ENCODE assay signal across 15 cellular contexts in genomic region chr7:17239683-17240521, GRCh38. TPM values are rescaled to one million over a fixed set of nuclear protein-coding genes. Genes with fewer than 3 reads are reported as not detected.
DNase-seq lines count a peak whose midpoint lies in the region; ATAC-seq, FAIRE-seq and TF ChIP-seq lines count a peak whose summit lies in the region.
"Had no signal": no experiment of that assay in that cellular context is flagged by ENCODE, and none has a peak within 500 bp of the region (broad histone marks: within the 10 kb centered on the region; RNA-seq: fewer than 3 reads in every experiment).

No MANE protein-coding gene starts in this region.

- no peaks in the 10 kb centered on the region for H3K9me3 ChIP-seq in keratinocyte (ENCODE audit: control insufficient read depth, low read depth, low read length)
- no peaks in the 10 kb centered on the region for H3K9me3 ChIP-seq in adrenal gland (replicated peaks in 1 of 3)
- H3K9me3 ChIP-seq in OCI-LY7 (ENCODE audit: low read length) = no peaks in the 10 kb centered on the region
- H3K9me3 ChIP-seq: esophagus squamous epithelium had no signal

- H3K4me3 ChIP-seq in keratinocyte (ENCODE audit: control insufficient read depth in 2 of 3, extremely low read depth in 1 of 3, insufficient read depth in 2 of 3, low read depth in 1 of 3, low read length in 3 of 3) (no peak overlapping the region), adrenal gland (no peak overlapping the region), OCI-LY7 (ENCODE audit: low read depth, low read length, poor library complexity, severe bottlenecking) (no peak overlapping the region)
- H3K4me3 ChIP-seq: esophagus squamous epithelium had no signal

- TF ChIP-seq POLR2A in adrenal gland (IDR thresholded peaks at IDR 0.05) = no peak

- H3K9me3 Mint-ChIP-seq in activated T-cell treated with anti-CD3 and anti-CD28 coated beads, Interleukin-2, amount 50 U/mL, for 72 hours = peaks cover 0 to 4% of the 10 kb centered on the region in 2 donors

- H4K20me1 ChIP-seq in keratinocyte (ENCODE audit: control insufficient read depth, extremely low read depth, insufficient read depth, low read length) (no peaks in the 10 kb centered on the region), OCI-LY7 (ENCODE audit: insufficient read depth, low read length) (no peaks in the 10 kb centered on the region)

- peaks cover 23% of the 10 kb centered on the region for H3K4me1 ChIP-seq in keratinocyte (ENCODE audit: control insufficient read depth, extremely low read depth, insufficient read depth, low read length)
- H3K4me1 ChIP-seq in adrenal gland (replicated peaks in 1 of 2) = peaks cover 14% of the 10 kb centered on the region in 2 donors
- no peaks in the 10 kb centered on the region for H3K4me1 ChIP-seq in OCI-LY7 (ENCODE audit: insufficient read depth, low read length, poor library complexity, severe bottlenecking)

- H3K9me2 ChIP-seq in OCI-LY7 (ENCODE audit: insufficient read depth, low read length) = no peaks in the 10 kb centered on the region

- ATAC-seq in left ventricle myocardium superior (peak; percentile 30), Right ventricle myocardium inferior (no peak), HG03565 (IDR thresholded peaks at IDR 0.05; ENCODE audit: unreplicated experiment) (no peak)
- no peak for ATAC-seq in activated T-cell treated with anti-CD3 and anti-CD28 coated beads, Interleukin-2, amount 50 U/mL, for 72 hours (replicated peaks in 1 of 2)

- POLR2A ChIA-PET in OCI-LY7 (lab: Charles Lee) = interaction anchor here (0.8 kb wide), 1 partner anchor 12 kb away, joined by 3 read pairs; no protein-coding TSS in a partner anchor

- no peaks in the 10 kb centered on the region for H3K27me3 Mint-ChIP-seq in activated T-cell treated with anti-CD3 and anti-CD28 coated beads, Interleukin-2, amount 50 U/mL, for 72 hours (ENCODE audit: low read depth)

- dilution Hi-C loops in keratinocyte (cut with MboI; ENCODE audit: extremely low pct_ligation_motif_present, low sequenced_read_pairs) = no loop called here

- H3K4me2 ChIP-seq in keratinocyte (ENCODE audit: control insufficient read depth, extremely low read depth, insufficient read depth, low read depth, low read length) (peak overlapping the region; percentile 45), OCI-LY7 (ENCODE audit: low read length) (no peak overlapping the region)

- TF ChIP-seq CTCF in keratinocyte (optimal IDR thresholded peaks at IDR 0.05 in 1 of 3, IDR thresholded peaks at IDR 0.05 in 1 of 3, conservative IDR thresholded peaks at IDR 0.05 in 1 of 3; ENCODE audit: extremely low read depth in 1 of 3, insufficient read depth in 2 of 3, low read length in 3 of 3) = no peak
- TF ChIP-seq CTCF in adrenal gland (IDR thresholded peaks at IDR 0.05) = no peak
- no peak for TF ChIP-seq CTCF in OCI-LY7 (conservative IDR thresholded peaks at IDR 0.05; ENCODE audit: low read length)

- H3K27me3 ChIP-seq in keratinocyte (ENCODE audit: control insufficient read depth, extremely low read depth, insufficient read depth, low read length) (no peaks in the 10 kb centered on the region), adrenal gland (no peaks in the 10 kb centered on the region)
- H3K27me3 ChIP-seq: esophagus squamous epithelium had no signal

- FAIRE-seq in keratinocyte (lab: Jason Lieb, UNC) = peak; percentile 9

- H2AFZ ChIP-seq in keratinocyte (ENCODE audit: control insufficient read depth, low read length) (no peak overlapping the region), OCI-LY7 (ENCODE audit: low read length) (no peak overlapping the region)

- H3K4me3 Mint-ChIP-seq in activated T-cell treated with anti-CD3 and anti-CD28 coated beads, Interleukin-2, amount 50 U/mL, for 72 hours = no peak overlapping the region

- CTCF ChIA-PET in OCI-LY7 (lab: Charles Lee; ENCODE audit: unreplicated experiment) = no interaction called here

- 58 to 72% (median 62%) methylated on average over 7 of the region's 7 CpGs for WGBS in adrenal gland, 4 donors

- H3K36me3 ChIP-seq in keratinocyte (ENCODE audit: control insufficient read depth in 2 of 2, extremely low read depth in 1 of 2, insufficient read depth in 2 of 2, low read length in 2 of 2) = no peaks in the 10 kb centered on the region
- H3K36me3 ChIP-seq in adrenal gland (replicated peaks in 1 of 2) = no peaks in the 10 kb centered on the region
- H3K36me3 ChIP-seq in OCI-LY7 (ENCODE audit: insufficient read depth, low read length) = no peaks in the 10 kb centered on the region
- H3K36me3 ChIP-seq: esophagus squamous epithelium had no signal

- intact Hi-C loops in left ventricle myocardium superior (cut with micrococcal nuclease) (no loop called here), Right ventricle myocardium inferior (cut with DNase I) (no loop called here), adrenal gland (cut with DNase I) (no loop called here), OCI-LY7 (cut with micrococcal nuclease; ENCODE audit: unreplicated experiment) (no loop called here)

- peaks cover 28% of the 10 kb centered on the region for H3K4me1 Mint-ChIP-seq in activated T-cell treated with anti-CD3 and anti-CD28 coated beads, Interleukin-2, amount 50 U/mL, for 72 hours (ENCODE audit: low read depth)

- no peak overlapping the region for H3K27ac ChIP-seq in keratinocyte (ENCODE audit: control insufficient read depth, insufficient read depth, low read length)
- peak overlapping the region in 1 of 5 donors; percentile 5 for H3K27ac ChIP-seq in adrenal gland
- no peak overlapping the region for H3K27ac ChIP-seq in OCI-LY7 (ENCODE audit: low read depth, low read length, poor library complexity, severe bottlenecking)
- H3K27ac ChIP-seq: esophagus squamous epithelium had no signal

- no peak for DNase-seq in left ventricle myocardium superior
- no peak for DNase-seq in Right ventricle myocardium inferior (ENCODE audit: missing footprints)
- peak; percentile 86 for DNase-seq in amniotic epithelial cell (ENCODE audit: low read depth)
- no peak for DNase-seq in keratinocyte (ENCODE audit: low read depth, low spot score)
- no peak for DNase-seq in activated T-cell treated with anti-CD3 and anti-CD28 coated beads, Interleukin-2, amount 50 U/mL, for 72 hours
- no peak for DNase-seq in adrenal gland
- no peak for DNase-seq in OCI-LY7 (ENCODE audit: low spot score)
- DNase-seq: caudate nucleus; esophagus squamous epithelium; left cardiac atrium; NCI-H2107; occipital lobe; stimulated activated CD4-positive, alpha-beta T cell treated with anti-CD3 and anti-CD28 coated beads, Interleukin-2, amount 100 ng/mL, for 48 hours had no signal

- H3K36me3 Mint-ChIP-seq in activated T-cell treated with anti-CD3 and anti-CD28 coated beads, Interleukin-2, amount 50 U/mL, for 72 hours (ENCODE audit: insufficient read depth in 2 of 2) = peaks cover 9% of the 10 kb centered on the region in 2 donors

- no peak overlapping the region for H3K9ac ChIP-seq in keratinocyte (ENCODE audit: control insufficient read depth, extremely low read depth, insufficient read depth, low read length)

- H3K27ac Mint-ChIP-seq in activated T-cell treated with anti-CD3 and anti-CD28 coated beads, Interleukin-2, amount 50 U/mL, for 72 hours = no peak overlapping the region

- no peaks in the 10 kb centered on the region for H3K9me1 ChIP-seq in keratinocyte (ENCODE audit: control insufficient read depth, extremely low read depth, insufficient read depth, low read length)

- BruUV-seq in OCI-LY7 (replicated peaks; lab: Mats Ljungman, UMichigan) = no TSS peak

- H3K79me2 ChIP-seq in keratinocyte (ENCODE audit: control insufficient read depth, insufficient read depth, low read length) (no peaks in the 10 kb centered on the region), OCI-LY7 (ENCODE audit: insufficient read depth, low read depth, low read length) (no peaks in the 10 kb centered on the region)

RNA-seq across cellular contexts. Expression of gene AHR, which starts 58.5 kb away (rescaled TPM):
- total RNA-seq in left ventricle myocardium superior (37.9 TPM), Right ventricle myocardium inferior (29.6 TPM), adrenal gland (100 to 1,000 TPM in 5 of 8 donors, 10 to 100 TPM in 3; 32.3 to 161 (median 101) TPM), OCI-LY7 (2022) (not detected in 2 replicates)
- polyA plus RNA-seq in keratinocyte (7.7 to 19.4 TPM (median 13.4 TPM) in 3 replicates), adrenal gland (10 to 100 TPM in 2 of 3 donors, 1 to 10 TPM in 1; 7.8 to 17.2 (median 12.2) TPM)
- polyA plus RNA-seq in keratinocyte (2011; ENCODE audit: low read depth) = 21.0 TPM
- polyA plus RNA-seq in keratinocyte (2011; cell fraction: cytosol; rRNA removed) = 10.3 and 22.8 TPM in 2 replicates
- 32.8 and 37.0 TPM in 2 replicates for polyA plus RNA-seq in keratinocyte (2011; cell fraction: nucleus; rRNA removed)
- polyA plus RNA-seq in keratinocyte (2012; ENCODE audit: low replicate concordance) = 22.8 and 26.4 TPM in 2 replicates
- 13.9 to 50.5 TPM (median 20.1 TPM) in 3 replicates for polyA minus RNA-seq in keratinocyte
- polyA minus RNA-seq in keratinocyte (2011; cell fraction: cytosol; rRNA and poly(A)+ RNA removed) = 22.3 TPM
- 41.2 and 94.2 TPM in 2 replicates for polyA minus RNA-seq in keratinocyte (2011; cell fraction: nucleus; rRNA and poly(A)+ RNA removed)
- total RNA-seq in activated T-cell treated with anti-CD3 and anti-CD28 coated beads, Interleukin-2, amount 50 U/mL, for 72 hours = 10 to 100 TPM; 36.4 to 42.8 TPM
- total RNA-seq in OCI-LY7 (2014; rRNA removed; shearing (Covaris generic)) = not detected in 2 replicates
- total RNA-seq: G401 had no signal

Comparison
In these comparisons a context has a peak if more than half of its experiments do, and no peak if none do; other contexts are left out.
1. RNA of gene AHR, which starts 58.5 kb away (total RNA-seq): 32.3 to 161 TPM in adrenal gland, 36.4 to 42.8 TPM in activated T-cell treated with anti-CD3 and anti-CD28 coated beads, Interleukin-2, amount 50 U/mL, for 72 hours, 37.9 TPM in left ventricle myocardium superior (single experiment) and 29.6 TPM in Right ventricle myocardium inferior (single experiment); not detected in OCI-LY7; every median in the first group is over 10 times any median in the second.